ENCODE assay signal across 1 cellular context in the genomic region with DNA sequence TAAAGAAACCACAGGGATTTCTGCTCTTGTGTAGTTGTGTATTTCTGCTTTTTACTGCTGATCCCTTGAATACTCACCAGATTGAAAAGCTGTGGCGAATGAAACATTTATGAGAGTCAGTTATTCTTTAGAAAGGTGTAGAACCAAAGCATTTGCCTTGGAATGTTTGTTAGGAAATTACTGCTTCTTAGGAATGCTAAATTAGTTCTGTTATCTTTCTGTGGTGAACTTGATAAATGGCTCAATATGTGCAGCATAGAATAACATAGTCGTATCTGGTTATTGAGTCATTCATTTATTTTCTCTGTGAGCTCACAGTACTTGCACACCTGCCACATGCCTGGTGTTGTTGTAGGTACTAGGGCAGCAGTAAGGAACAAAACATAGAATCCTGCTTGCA.
TF ChIP-seq lines count a peak whose summit lies in the region.

No MANE protein-coding gene starts in this region.

TF ChIP-seq in GM23338, 12 proteins besides CTCF, POLR2A, EP300 and RAD21:
- TF ChIP-seq, protein P1, sequence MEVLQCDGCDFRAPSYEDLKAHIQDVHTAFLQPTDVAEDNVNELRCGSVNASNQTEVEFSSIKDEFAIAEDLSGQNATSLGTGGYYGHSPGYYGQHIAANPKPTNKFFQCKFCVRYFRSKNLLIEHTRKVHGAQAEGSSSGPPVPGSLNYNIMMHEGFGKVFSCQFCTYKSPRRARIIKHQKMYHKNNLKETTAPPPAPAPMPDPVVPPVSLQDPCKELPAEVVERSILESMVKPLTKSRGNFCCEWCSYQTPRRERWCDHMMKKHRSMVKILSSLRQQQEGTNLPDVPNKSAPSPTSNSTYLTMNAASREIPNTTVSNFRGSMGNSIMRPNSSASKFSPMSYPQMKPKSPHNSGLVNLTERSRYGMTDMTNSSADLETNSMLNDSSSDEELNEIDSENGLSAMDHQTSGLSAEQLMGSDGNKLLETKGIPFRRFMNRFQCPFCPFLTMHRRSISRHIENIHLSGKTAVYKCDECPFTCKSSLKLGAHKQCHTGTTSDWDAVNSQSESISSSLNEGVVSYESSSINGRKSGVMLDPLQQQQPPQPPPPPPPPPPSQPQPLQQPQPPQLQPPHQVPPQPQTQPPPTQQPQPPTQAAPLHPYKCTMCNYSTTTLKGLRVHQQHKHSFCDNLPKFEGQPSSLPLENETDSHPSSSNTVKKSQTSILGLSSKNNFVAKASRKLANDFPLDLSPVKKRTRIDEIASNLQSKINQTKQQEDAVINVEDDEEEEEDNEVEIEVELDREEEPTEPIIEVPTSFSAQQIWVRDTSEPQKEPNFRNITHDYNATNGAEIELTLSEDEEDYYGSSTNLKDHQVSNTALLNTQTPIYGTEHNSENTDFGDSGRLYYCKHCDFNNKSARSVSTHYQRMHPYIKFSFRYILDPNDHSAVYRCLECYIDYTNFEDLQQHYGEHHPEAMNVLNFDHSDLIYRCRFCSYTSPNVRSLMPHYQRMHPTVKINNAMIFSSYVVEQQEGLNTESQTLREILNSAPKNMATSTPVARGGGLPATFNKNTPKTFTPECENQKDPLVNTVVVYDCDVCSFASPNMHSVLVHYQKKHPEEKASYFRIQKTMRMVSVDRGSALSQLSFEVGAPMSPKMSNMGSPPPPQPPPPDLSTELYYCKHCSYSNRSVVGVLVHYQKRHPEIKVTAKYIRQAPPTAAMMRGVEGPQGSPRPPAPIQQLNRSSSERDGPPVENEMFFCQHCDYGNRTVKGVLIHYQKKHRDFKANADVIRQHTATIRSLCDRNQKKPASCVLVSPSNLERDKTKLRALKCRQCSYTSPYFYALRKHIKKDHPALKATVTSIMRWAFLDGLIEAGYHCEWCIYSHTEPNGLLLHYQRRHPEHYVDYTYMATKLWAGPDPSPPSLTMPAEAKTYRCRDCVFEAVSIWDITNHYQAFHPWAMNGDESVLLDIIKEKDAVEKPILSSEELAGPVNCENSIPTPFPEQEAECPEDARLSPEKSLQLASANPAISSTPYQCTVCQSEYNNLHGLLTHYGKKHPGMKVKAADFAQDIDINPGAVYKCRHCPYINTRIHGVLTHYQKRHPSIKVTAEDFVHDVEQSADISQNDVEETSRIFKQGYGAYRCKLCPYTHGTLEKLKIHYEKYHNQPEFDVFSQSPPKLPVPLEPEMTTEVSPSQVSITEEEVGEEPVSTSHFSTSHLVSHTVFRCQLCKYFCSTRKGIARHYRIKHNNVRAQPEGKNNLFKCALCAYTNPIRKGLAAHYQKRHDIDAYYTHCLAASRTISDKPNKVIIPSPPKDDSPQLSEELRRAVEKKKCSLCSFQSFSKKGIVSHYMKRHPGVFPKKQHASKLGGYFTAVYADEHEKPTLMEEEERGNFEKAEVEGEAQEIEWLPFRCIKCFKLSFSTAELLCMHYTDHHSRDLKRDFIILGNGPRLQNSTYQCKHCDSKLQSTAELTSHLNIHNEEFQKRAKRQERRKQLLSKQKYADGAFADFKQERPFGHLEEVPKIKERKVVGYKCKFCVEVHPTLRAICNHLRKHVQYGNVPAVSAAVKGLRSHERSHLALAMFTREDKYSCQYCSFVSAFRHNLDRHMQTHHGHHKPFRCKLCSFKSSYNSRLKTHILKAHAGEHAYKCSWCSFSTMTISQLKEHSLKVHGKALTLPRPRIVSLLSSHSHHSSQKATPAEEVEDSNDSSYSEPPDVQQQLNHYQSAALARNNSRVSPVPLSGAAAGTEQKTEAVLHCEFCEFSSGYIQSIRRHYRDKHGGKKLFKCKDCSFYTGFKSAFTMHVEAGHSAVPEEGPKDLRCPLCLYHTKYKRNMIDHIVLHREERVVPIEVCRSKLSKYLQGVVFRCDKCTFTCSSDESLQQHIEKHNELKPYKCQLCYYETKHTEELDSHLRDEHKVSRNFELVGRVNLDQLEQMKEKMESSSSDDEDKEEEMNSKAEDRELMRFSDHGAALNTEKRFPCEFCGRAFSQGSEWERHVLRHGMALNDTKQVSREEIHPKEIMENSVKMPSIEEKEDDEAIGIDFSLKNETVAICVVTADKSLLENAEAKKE (CRISPR knock-in tag; IDR thresholded peaks at IDR 0.05), result no peak
- TF ChIP-seq CREB1 (CRISPR knock-in tag; IDR thresholded peaks at IDR 0.05; ENCODE audit: low read depth) (no peak), ZNF114 (CRISPR knock-in tag; IDR thresholded peaks at IDR 0.05) (no peak), EZH2phosphoT487 (IDR thresholded peaks at IDR 0.05; ENCODE audit: unreplicated experiment) (no peak), STAT1 (IDR thresholded peaks at IDR 0.05; ENCODE audit: unreplicated experiment) (no peak), ZNF331 (CRISPR knock-in tag; IDR thresholded peaks at IDR 0.05; ENCODE audit: low read depth) (no peak), EZH2 (IDR thresholded peaks at IDR 0.05; ENCODE audit: low read depth, unreplicated experiment) (no peak), POLR2AphosphoS5 (IDR thresholded peaks at IDR 0.05; ENCODE audit: low read depth) (no peak), NANOG (IDR thresholded peaks at IDR 0.05; ENCODE audit: borderline replicate concordance) (no peak), JUNB (IDR thresholded peaks at IDR 0.05; ENCODE audit: unreplicated experiment) (no peak)
- TF ChIP-seq, protein P2, sequence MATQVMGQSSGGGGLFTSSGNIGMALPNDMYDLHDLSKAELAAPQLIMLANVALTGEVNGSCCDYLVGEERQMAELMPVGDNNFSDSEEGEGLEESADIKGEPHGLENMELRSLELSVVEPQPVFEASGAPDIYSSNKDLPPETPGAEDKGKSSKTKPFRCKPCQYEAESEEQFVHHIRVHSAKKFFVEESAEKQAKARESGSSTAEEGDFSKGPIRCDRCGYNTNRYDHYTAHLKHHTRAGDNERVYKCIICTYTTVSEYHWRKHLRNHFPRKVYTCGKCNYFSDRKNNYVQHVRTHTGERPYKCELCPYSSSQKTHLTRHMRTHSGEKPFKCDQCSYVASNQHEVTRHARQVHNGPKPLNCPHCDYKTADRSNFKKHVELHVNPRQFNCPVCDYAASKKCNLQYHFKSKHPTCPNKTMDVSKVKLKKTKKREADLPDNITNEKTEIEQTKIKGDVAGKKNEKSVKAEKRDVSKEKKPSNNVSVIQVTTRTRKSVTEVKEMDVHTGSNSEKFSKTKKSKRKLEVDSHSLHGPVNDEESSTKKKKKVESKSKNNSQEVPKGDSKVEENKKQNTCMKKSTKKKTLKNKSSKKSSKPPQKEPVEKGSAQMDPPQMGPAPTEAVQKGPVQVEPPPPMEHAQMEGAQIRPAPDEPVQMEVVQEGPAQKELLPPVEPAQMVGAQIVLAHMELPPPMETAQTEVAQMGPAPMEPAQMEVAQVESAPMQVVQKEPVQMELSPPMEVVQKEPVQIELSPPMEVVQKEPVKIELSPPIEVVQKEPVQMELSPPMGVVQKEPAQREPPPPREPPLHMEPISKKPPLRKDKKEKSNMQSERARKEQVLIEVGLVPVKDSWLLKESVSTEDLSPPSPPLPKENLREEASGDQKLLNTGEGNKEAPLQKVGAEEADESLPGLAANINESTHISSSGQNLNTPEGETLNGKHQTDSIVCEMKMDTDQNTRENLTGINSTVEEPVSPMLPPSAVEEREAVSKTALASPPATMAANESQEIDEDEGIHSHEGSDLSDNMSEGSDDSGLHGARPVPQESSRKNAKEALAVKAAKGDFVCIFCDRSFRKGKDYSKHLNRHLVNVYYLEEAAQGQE (IDR thresholded peaks at IDR 0.05; ENCODE audit: unreplicated experiment), result no peak
- TF ChIP-seq, protein P3, sequence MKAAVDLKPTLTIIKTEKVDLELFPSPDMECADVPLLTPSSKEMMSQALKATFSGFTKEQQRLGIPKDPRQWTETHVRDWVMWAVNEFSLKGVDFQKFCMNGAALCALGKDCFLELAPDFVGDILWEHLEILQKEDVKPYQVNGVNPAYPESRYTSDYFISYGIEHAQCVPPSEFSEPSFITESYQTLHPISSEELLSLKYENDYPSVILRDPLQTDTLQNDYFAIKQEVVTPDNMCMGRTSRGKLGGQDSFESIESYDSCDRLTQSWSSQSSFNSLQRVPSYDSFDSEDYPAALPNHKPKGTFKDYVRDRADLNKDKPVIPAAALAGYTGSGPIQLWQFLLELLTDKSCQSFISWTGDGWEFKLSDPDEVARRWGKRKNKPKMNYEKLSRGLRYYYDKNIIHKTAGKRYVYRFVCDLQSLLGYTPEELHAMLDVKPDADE (IDR thresholded peaks at IDR 0.05), result no peak
